In the genomic region with DNA sequence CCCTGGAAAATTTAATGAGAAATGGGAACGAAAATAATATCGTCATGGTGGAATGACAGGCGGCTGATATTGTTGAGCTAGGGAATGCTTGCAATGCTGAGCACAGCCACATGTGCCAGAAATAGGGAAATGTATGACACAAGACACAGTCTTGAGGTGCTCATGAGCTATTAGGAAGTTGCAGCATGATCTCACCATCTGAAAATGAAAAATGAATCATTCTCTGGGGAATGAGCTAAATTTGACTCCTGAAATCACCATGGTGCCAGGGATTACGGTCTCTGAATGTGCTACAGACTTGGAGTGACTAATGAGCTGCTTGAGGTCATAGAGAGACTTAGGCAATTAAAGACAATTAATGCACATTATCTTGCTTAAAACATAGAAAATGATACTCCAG, we compare ENCODE assay signal across 14 cellular contexts.
A peak's percentile ranks its signal among the peaks of the same experiment; 100 is the strongest.
DNase-seq lines count a peak whose midpoint lies in the region; ATAC-seq and TF ChIP-seq lines count a peak whose summit lies in the region.
"Had no signal": no experiment of that assay in that cellular context is flagged by ENCODE, and none has a peak within 500 bp of the region (broad histone marks: within the 10 kb centered on the region; RNA-seq: fewer than 3 reads in every experiment).

No MANE protein-coding gene starts in this region.

- POLR2A ChIA-PET in A673 (lab: Charles Lee; ENCODE audit: low non-redundant PET), result no interaction called here
- POLR2A ChIA-PET in WTC11 (lab: Charles Lee), result no interaction called here

- ATAC-seq in WTC11 (0 out of 2 replicates have a peak, but pooled peaks have one; percentile 17), GM21381 (IDR thresholded peaks at IDR 0.05; ENCODE audit: unreplicated experiment) (no peak), GM21723 (IDR thresholded peaks at IDR 0.05; ENCODE audit: unreplicated experiment) (no peak)
- no peak for ATAC-seq in activated T-cell treated with anti-CD3 and anti-CD28 coated beads, Interleukin-2, amount 50 U/mL, for 4 hours
- ATAC-seq: T-cell had no signal

- H3K36me3 Mint-ChIP-seq in WTC11, result no peaks in the 10 kb centered on the region
- H3K36me3 Mint-ChIP-seq in activated T-cell treated with anti-CD3 and anti-CD28 coated beads, Interleukin-2, amount 50 U/mL, for 4 hours (ENCODE audit: insufficient read depth), result no peaks in the 10 kb centered on the region
- H3K36me3 Mint-ChIP-seq: T-cell had no signal

- H3K9me3 ChIP-seq in A673 (ENCODE audit: low read depth, low read length, poor library complexity, severe bottlenecking), result no peaks in the 10 kb centered on the region
- H3K9me3 ChIP-seq: stomach had no signal

- TF ChIP-seq CTCF in A673 (conservative IDR thresholded peaks at IDR 0.05; ENCODE audit: low read depth, low read length) (no peak), WTC11 (IDR thresholded peaks at IDR 0.05) (no peak)

- H3K4me1 Mint-ChIP-seq in WTC11, result peaks cover 16% of the 10 kb centered on the region
- no peaks in the 10 kb centered on the region for H3K4me1 Mint-ChIP-seq in activated T-cell treated with anti-CD3 and anti-CD28 coated beads, Interleukin-2, amount 50 U/mL, for 4 hours (ENCODE audit: low read depth)
- H3K4me1 Mint-ChIP-seq: T-cell had no signal

- no peaks in the 10 kb centered on the region for H3K27me3 Mint-ChIP-seq in WTC11 (ENCODE audit: low read depth)
- no peaks in the 10 kb centered on the region for H3K27me3 Mint-ChIP-seq in activated T-cell treated with anti-CD3 and anti-CD28 coated beads, Interleukin-2, amount 50 U/mL, for 4 hours (ENCODE audit: low read depth)
- H3K27me3 Mint-ChIP-seq: T-cell had no signal

- peaks cover 33% of the 10 kb centered on the region for H3K4me1 ChIP-seq in A673 (ENCODE audit: insufficient read depth, low read length, poor library complexity, severe bottlenecking)
- H3K4me1 ChIP-seq: stomach had no signal

- no peak overlapping the region for H3K27ac ChIP-seq in A673 (ENCODE audit: low read depth, low read length, poor library complexity, severe bottlenecking)
- H3K27ac ChIP-seq: C4-2B, stomach had no signal

- no peak overlapping the region for H3K27ac Mint-ChIP-seq in WTC11
- H3K27ac Mint-ChIP-seq: T-cell had no signal

- H3K4me3 Mint-ChIP-seq in WTC11, result no peak overlapping the region
- no peak overlapping the region for H3K4me3 Mint-ChIP-seq in activated T-cell treated with anti-CD3 and anti-CD28 coated beads, Interleukin-2, amount 50 U/mL, for 4 hours
- H3K4me3 Mint-ChIP-seq: T-cell had no signal

- no peak overlapping the region for H3K4me3 ChIP-seq in A673 (ENCODE audit: low read depth, low read length, poor library complexity, severe bottlenecking)
- H3K4me3 ChIP-seq: stomach had no signal

- BruUV-seq in A673 (replicated peaks; lab: Mats Ljungman, UMichigan), result no TSS peak

- peak; percentile 88 for DNase-seq in A673 (ENCODE audit: low spot score)
- DNase-seq in HK-2 (ENCODE audit: unreplicated experiment), result peak; percentile 21
- no peak for DNase-seq in WTC11 (ENCODE audit: low spot score)
- DNase-seq in iPS-NIHi11 (ENCODE audit: low spot score), result peak; percentile 6
- no peak for DNase-seq in effector CD4-positive, alpha-beta T cell
- no peak for DNase-seq in activated T-cell treated with anti-CD3 and anti-CD28 coated beads, Interleukin-2, amount 50 U/mL, for 4 hours
- DNase-seq: activated CD8-positive, alpha-beta memory T cell treated with anti-CD3 and anti-CD28 coated beads, Interleukin-2, amount 50 U/mL, for 4 hours; NCI-H510A treated with DMSO at 0.1 percent for 48 hours; stimulated activated CD4-positive, alpha-beta T cell treated with anti-CD3 and anti-CD28 coated beads, Interleukin-1b, Interleukin-23, amount 100 ng/mL, for 48 hours; stomach; T-cell had no signal

- H3K9me3 Mint-ChIP-seq in WTC11, result no peaks in the 10 kb centered on the region
- peaks cover 14% of the 10 kb centered on the region for H3K9me3 Mint-ChIP-seq in activated T-cell treated with anti-CD3 and anti-CD28 coated beads, Interleukin-2, amount 50 U/mL, for 4 hours

- CTCF ChIA-PET in A673 (lab: Charles Lee) (no interaction called here), WTC11 (lab: Charles Lee) (interaction anchor here (0.5 to 1.8 kb wide), 11 partner anchors 12 to 954 kb away, joined by 3 to 6 read pairs (median 3); no protein-coding TSS in a partner anchor)

- H3K27me3 ChIP-seq in A673 (replicated peaks; ENCODE audit: insufficient read depth, low read depth, low read length, poor library complexity), result no peaks in the 10 kb centered on the region
- H3K27me3 ChIP-seq: stomach had no signal

- intact Hi-C loops in A673 (cut with micrococcal nuclease; ENCODE audit: unreplicated experiment), result no loop called here

- no peaks in the 10 kb centered on the region for H3K36me3 ChIP-seq in A673 (ENCODE audit: insufficient read depth, low read length, poor library complexity, severe bottlenecking)
- H3K36me3 ChIP-seq: stomach had no signal

TF ChIP-seq in WTC11, 78 proteins besides CTCF, POLR2A, EP300 and RAD21 (continues in another document):
- TF ChIP-seq KAT7 (CRISPR knock-in tag; IDR thresholded peaks at IDR 0.05; ENCODE audit: borderline replicate concordance) (no peak), GTF2I (CRISPR knock-in tag; conservative IDR thresholded peaks at IDR 0.05) (no peak), AFF4 (CRISPR knock-in tag; IDR thresholded peaks at IDR 0.05; ENCODE audit: borderline replicate concordance) (no peak), ATF2 (CRISPR knock-in tag; IDR thresholded peaks at IDR 0.05; ENCODE audit: borderline replicate concordance, low read depth) (no peak), FOXJ3 (CRISPR knock-in tag; IDR thresholded peaks at IDR 0.05; ENCODE audit: borderline replicate concordance) (no peak), PREB (CRISPR knock-in tag; IDR thresholded peaks at IDR 0.05; ENCODE audit: borderline replicate concordance) (no peak), FOXP1 (CRISPR knock-in tag; IDR thresholded peaks at IDR 0.05; ENCODE audit: borderline replicate concordance) (no peak), ZNF232 (CRISPR knock-in tag; IDR thresholded peaks at IDR 0.05) (no peak), ZNF263 (CRISPR knock-in tag; IDR thresholded peaks at IDR 0.05; ENCODE audit: low read depth) (no peak), ZBTB43 (CRISPR knock-in tag; IDR thresholded peaks at IDR 0.05) (no peak), RORB (CRISPR knock-in tag; IDR thresholded peaks at IDR 0.05) (no peak)
- TF ChIP-seq, protein P1, sequence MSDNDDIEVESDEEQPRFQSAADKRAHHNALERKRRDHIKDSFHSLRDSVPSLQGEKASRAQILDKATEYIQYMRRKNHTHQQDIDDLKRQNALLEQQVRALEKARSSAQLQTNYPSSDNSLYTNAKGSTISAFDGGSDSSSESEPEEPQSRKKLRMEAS (CRISPR knock-in tag; IDR thresholded peaks at IDR 0.05), result no peak

Comparison
In these comparisons a context has a peak if more than half of its experiments do, and no peak if none do; other contexts are left out.
1. DNase-seq: peak in A673 (single experiment), HK-2 (single experiment) and iPS-NIHi11 (single experiment); none in WTC11 (single experiment), effector CD4-positive, alpha-beta T cell (single experiment) and activated T-cell treated with anti-CD3 and anti-CD28 coated beads, Interleukin-2, amount 50 U/mL, for 4 hours (single experiment).